In the genomic region with DNA sequence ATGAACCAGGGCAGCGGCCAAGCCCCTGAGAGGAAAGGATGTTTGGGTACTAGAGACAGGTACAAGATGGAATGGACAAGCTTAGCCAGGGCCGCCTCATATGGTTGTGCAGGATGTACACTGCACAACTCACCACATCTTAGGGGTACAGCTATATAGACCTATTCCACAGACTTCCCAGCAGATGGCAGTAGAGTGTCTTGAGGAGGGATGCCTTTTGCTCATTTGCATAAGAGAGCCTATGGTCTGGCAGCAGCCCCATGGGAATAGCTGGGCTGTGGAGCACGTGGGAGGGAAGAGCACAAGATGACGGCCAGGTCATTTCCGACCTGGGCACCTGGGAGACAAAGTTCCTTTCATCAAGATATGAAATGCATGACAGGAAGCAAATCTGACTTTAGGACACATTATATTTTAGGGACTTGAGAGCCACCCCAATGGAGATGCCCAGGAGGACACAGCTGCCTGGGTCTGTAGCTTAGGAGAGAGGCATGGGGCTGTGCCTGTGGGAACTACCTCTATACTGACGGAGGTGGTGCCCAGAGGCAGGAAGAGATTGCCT, we compare ENCODE assay signal across 8 cellular contexts.
DNase-seq lines count a peak whose midpoint lies in the region; ATAC-seq lines count a peak whose summit lies in the region.

No MANE protein-coding gene starts in this region.

- peak; percentile 79 for ATAC-seq in activated naive CD4-positive, alpha-beta T cell treated with anti-CD3 and anti-CD28 coated beads, Interleukin-2, amount 50 U/mL, for 72 hours
- ATAC-seq in GM21717 (IDR thresholded peaks at IDR 0.05; ENCODE audit: unreplicated experiment) = peak; percentile 72

- H3K9me3 Mint-ChIP-seq in activated naive CD4-positive, alpha-beta T cell treated with anti-CD3 and anti-CD28 coated beads, Interleukin-2, amount 50 U/mL, for 72 hours = no peaks in the 10 kb centered on the region

- H3K36me3 Mint-ChIP-seq in activated naive CD4-positive, alpha-beta T cell treated with anti-CD3 and anti-CD28 coated beads, Interleukin-2, amount 50 U/mL, for 72 hours = no peaks in the 10 kb centered on the region

- no peak overlapping the region for H3K27ac Mint-ChIP-seq in activated naive CD4-positive, alpha-beta T cell treated with anti-CD3 and anti-CD28 coated beads, Interleukin-2, amount 50 U/mL, for 72 hours

- DNase-seq in activated naive CD4-positive, alpha-beta T cell treated with anti-CD3 and anti-CD28 coated beads, Interleukin-2, amount 50 U/mL, for 72 hours (ENCODE audit: low spot score in 2 of 2) = peak in 1 of 2 donors; percentile 43
- DNase-seq in activated naive CD4-positive, alpha-beta T cell treated with Interleukin-2 at 50 U/mL for 16 hours = no peak
- DNase-seq in HS-27A (ENCODE audit: low read depth) = peak; percentile 59
- peak; percentile 87 for DNase-seq in NCI-H526 treated with DMSO at 0.1 percent for 48 hours (lab: John Stamatoyannopoulos, UW)
- DNase-seq in astrocyte of the hippocampus (ENCODE audit: low read depth, low spot score) = peak; percentile 87
- DNase-seq in inferior parietal cortex (ENCODE audit: extremely low spot score) = peak; percentile 69
- DNase-seq in stromal cell of bone marrow (ENCODE audit: low read depth) = peak; percentile 58
